ENCODE assay signal across 1 cellular context in the genomic region with DNA sequence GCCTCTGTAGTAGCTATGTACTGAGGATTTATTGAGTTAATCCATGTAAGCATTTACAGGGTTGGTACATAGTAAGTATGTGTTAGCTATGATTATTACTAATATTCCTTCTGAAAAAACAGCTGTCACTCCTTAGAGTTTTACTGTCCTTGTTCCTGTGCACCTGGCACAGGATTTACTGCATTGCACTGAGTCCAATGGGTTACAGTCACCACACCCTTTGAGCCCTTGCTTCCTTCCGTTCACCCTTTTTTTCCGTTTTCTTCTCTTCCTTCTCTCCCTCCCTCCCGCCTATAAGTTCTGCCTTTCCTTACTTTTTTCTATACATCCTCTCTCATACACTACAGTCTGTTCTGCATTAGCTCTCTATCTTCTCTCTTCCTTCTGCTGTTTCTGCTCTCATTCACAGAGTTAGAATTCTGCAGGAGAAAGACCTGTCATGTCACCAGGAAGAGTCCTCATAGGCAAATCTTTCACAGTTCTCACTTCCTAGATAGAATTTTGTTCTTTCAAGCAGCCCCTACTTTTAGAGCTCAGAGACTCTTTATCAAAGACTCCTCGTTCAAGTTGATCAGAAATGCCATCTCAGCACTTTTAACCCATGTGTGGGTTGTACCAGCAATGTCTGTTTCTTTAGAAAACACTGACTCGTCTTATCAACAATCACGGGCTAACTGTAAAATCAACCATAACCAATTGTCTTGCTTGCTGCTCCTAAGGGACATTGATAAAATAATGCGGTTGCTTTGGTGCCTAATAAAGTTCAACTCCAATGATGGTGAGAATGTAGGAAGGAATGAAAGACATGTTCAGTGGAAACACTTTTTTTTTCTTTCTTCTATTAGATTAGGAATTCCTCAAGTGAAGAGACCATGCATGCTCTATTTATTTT.
TF ChIP-seq lines count a peak whose summit lies in the region.

No MANE protein-coding gene starts in this region.

TF ChIP-seq in WTC11, 78 proteins besides CTCF, POLR2A, EP300 and RAD21:
- TF ChIP-seq JAZF1 (CRISPR knock-in tag; IDR thresholded peaks at IDR 0.05) (no peak), IRF1 (CRISPR knock-in tag; IDR thresholded peaks at IDR 0.05) (no peak), USF1 (CRISPR knock-in tag; IDR thresholded peaks at IDR 0.05) (no peak), SMAD4 (CRISPR knock-in tag; IDR thresholded peaks at IDR 0.05) (no peak), ZNF423 (CRISPR knock-in tag; IDR thresholded peaks at IDR 0.05) (no peak), TCF7 (CRISPR knock-in tag; IDR thresholded peaks at IDR 0.05; ENCODE audit: low read depth) (no peak), NR3C1 (CRISPR knock-in tag; conservative IDR thresholded peaks at IDR 0.05; ENCODE audit: low read depth) (no peak), ATF1 (CRISPR knock-in tag; IDR thresholded peaks at IDR 0.05) (no peak), NFYB (CRISPR knock-in tag; conservative IDR thresholded peaks at IDR 0.05; ENCODE audit: low read depth) (no peak), SMAD3 (CRISPR knock-in tag; IDR thresholded peaks at IDR 0.05; ENCODE audit: borderline replicate concordance) (no peak), ESRRA (CRISPR knock-in tag; IDR thresholded peaks at IDR 0.05; ENCODE audit: borderline replicate concordance) (no peak), ETV6 (CRISPR knock-in tag; IDR thresholded peaks at IDR 0.05) (no peak)
- TF ChIP-seq, protein P1, sequence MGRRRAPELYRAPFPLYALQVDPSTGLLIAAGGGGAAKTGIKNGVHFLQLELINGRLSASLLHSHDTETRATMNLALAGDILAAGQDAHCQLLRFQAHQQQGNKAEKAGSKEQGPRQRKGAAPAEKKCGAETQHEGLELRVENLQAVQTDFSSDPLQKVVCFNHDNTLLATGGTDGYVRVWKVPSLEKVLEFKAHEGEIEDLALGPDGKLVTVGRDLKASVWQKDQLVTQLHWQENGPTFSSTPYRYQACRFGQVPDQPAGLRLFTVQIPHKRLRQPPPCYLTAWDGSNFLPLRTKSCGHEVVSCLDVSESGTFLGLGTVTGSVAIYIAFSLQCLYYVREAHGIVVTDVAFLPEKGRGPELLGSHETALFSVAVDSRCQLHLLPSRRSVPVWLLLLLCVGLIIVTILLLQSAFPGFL (CRISPR knock-in tag; IDR thresholded peaks at IDR 0.05; ENCODE audit: borderline replicate concordance), result no peak
- TF ChIP-seq, protein P2, sequence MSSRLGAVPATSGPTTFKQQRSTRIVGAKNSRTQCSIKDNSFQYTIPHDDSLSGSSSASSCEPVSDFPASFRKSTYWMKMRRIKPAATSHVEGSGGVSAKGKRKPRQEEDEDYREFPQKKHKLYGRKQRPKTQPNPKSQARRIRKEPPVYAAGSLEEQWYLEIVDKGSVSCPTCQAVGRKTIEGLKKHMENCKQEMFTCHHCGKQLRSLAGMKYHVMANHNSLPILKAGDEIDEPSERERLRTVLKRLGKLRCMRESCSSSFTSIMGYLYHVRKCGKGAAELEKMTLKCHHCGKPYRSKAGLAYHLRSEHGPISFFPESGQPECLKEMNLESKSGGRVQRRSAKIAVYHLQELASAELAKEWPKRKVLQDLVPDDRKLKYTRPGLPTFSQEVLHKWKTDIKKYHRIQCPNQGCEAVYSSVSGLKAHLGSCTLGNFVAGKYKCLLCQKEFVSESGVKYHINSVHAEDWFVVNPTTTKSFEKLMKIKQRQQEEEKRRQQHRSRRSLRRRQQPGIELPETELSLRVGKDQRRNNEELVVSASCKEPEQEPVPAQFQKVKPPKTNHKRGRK (CRISPR knock-in tag; IDR thresholded peaks at IDR 0.05; ENCODE audit: borderline replicate concordance), result no peak
- TF ChIP-seq, protein P3, sequence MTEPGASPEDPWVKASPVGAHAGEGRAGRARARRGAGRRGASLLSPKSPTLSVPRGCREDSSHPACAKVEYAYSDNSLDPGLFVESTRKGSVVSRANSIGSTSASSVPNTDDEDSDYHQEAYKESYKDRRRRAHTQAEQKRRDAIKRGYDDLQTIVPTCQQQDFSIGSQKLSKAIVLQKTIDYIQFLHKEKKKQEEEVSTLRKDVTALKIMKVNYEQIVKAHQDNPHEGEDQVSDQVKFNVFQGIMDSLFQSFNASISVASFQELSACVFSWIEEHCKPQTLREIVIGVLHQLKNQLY (CRISPR knock-in tag; IDR thresholded peaks at IDR 0.05), result no peak
- TF ChIP-seq, protein P4, sequence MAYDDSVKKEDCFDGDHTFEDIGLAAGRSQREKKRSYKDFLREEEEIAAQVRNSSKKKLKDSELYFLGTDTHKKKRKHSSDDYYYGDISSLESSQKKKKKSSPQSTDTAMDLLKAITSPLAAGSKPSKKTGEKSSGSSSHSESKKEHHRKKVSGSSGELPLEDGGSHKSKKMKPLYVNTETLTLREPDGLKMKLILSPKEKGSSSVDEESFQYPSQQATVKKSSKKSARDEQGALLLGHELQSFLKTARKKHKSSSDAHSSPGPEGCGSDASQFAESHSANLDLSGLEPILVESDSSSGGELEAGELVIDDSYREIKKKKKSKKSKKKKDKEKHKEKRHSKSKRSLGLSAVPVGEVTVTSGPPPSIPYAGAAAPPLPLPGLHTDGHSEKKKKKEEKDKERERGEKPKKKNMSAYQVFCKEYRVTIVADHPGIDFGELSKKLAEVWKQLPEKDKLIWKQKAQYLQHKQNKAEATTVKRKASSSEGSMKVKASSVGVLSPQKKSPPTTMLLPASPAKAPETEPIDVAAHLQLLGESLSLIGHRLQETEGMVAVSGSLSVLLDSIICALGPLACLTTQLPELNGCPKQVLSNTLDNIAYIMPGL (CRISPR knock-in tag; IDR thresholded peaks at IDR 0.05), result no peak
